1 cellular context compared by ENCODE assay signal in the genomic region with DNA sequence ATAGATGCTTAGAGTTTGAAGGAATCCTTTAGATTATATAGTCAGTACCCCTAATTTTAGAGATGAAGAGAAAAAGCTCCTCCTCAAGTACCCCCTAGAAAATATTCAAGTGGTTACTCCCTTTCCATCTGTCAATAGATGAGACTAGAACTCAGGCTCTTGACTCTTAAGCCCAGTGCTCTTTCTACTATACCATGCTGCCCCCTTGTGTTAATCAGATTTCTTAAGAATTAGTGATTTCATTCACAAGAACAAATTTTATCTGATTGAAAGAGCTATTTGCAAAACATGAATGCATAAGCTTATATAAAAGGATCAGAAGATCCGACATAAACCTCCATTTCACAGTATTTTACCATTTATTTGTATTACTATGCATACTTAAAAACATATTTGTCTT.
A peak's percentile ranks its signal among the peaks of the same experiment; 100 is the strongest.
TF ChIP-seq lines count a peak whose summit lies in the region.

No MANE protein-coding gene starts in this region.

TF ChIP-seq in HEK293, 187 proteins besides CTCF, POLR2A, EP300 and RAD21 (continued from another document):
- TF ChIP-seq REST (tag by site-specific recombination; IDR thresholded peaks at IDR 0.05) (no peak), ZNF140 (tag by site-specific recombination; IDR thresholded peaks at IDR 0.05) (no peak), ZBTB8A (tag by site-specific recombination; IDR thresholded peaks at IDR 0.05) (no peak), ZNF394 (tag by site-specific recombination; IDR thresholded peaks at IDR 0.05; ENCODE audit: borderline replicate concordance) (no peak), ZNF555 (tag by site-specific recombination; conservative IDR thresholded peaks at IDR 0.05) (no peak), ZNF223 (tag by site-specific recombination; IDR thresholded peaks at IDR 0.05) (no peak), ZBTB26 (tag by site-specific recombination; optimal IDR thresholded peaks at IDR 0.05) (no peak), ZNF549 (tag by site-specific recombination; IDR thresholded peaks at IDR 0.05) (no peak), ZNF776 (tag by site-specific recombination; IDR thresholded peaks at IDR 0.05; ENCODE audit: borderline replicate concordance) (no peak), ZNF48 (tag by site-specific recombination; IDR thresholded peaks at IDR 0.05) (no peak), ZNF660 (tag by site-specific recombination; IDR thresholded peaks at IDR 0.05) (peak; percentile 55)
- TF ChIP-seq, protein P1, sequence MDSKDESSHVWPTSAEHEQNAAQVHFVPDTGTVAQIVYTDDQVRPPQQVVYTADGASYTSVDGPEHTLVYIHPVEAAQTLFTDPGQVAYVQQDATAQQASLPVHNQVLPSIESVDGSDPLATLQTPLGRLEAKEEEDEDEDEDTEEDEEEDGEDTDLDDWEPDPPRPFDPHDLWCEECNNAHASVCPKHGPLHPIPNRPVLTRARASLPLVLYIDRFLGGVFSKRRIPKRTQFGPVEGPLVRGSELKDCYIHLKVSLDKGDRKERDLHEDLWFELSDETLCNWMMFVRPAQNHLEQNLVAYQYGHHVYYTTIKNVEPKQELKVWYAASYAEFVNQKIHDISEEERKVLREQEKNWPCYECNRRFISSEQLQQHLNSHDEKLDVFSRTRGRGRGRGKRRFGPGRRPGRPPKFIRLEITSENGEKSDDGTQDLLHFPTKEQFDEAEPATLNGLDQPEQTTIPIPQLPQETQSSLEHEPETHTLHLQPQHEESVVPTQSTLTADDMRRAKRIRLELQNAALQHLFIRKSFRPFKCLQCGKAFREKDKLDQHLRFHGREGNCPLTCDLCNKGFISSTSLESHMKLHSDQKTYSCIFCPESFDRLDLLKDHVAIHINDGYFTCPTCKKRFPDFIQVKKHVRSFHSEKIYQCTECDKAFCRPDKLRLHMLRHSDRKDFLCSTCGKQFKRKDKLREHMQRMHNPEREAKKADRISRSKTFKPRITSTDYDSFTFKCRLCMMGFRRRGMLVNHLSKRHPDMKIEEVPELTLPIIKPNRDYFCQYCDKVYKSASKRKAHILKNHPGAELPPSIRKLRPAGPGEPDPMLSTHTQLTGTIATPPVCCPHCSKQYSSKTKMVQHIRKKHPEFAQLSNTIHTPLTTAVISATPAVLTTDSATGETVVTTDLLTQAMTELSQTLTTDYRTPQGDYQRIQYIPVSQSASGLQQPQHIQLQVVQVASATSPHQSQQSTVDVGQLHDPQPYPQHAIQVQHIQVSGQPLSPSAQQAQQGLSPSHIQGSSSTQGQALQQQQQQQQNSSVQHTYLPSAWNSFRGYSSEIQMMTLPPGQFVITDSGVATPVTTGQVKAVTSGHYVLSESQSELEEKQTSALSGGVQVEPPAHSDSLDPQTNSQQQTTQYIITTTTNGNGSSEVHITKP (tag by site-specific recombination; IDR thresholded peaks at IDR 0.05) = peak; percentile 49
- TF ChIP-seq, protein P2, sequence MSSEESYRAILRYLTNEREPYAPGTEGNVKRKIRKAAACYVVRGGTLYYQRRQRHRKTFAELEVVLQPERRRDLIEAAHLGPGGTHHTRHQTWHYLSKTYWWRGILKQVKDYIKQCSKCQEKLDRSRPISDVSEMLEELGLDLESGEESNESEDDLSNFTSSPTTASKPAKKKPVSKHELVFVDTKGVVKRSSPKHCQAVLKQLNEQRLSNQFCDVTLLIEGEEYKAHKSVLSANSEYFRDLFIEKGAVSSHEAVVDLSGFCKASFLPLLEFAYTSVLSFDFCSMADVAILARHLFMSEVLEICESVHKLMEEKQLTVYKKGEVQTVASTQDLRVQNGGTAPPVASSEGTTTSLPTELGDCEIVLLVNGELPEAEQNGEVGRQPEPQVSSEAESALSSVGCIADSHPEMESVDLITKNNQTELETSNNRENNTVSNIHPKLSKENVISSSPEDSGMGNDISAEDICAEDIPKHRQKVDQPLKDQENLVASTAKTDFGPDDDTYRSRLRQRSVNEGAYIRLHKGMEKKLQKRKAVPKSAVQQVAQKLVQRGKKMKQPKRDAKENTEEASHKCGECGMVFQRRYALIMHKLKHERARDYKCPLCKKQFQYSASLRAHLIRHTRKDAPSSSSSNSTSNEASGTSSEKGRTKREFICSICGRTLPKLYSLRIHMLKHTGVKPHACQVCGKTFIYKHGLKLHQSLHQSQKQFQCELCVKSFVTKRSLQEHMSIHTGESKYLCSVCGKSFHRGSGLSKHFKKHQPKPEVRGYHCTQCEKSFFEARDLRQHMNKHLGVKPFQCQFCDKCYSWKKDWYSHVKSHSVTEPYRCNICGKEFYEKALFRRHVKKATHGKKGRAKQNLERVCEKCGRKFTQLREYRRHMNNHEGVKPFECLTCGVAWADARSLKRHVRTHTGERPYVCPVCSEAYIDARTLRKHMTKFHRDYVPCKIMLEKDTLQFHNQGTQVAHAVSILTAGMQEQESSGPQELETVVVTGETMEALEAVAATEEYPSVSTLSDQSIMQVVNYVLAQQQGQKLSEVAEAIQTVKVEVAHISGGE (tag by site-specific recombination; conservative IDR thresholded peaks at IDR 0.05; ENCODE audit: low read depth) = no peak
- TF ChIP-seq, protein P3, sequence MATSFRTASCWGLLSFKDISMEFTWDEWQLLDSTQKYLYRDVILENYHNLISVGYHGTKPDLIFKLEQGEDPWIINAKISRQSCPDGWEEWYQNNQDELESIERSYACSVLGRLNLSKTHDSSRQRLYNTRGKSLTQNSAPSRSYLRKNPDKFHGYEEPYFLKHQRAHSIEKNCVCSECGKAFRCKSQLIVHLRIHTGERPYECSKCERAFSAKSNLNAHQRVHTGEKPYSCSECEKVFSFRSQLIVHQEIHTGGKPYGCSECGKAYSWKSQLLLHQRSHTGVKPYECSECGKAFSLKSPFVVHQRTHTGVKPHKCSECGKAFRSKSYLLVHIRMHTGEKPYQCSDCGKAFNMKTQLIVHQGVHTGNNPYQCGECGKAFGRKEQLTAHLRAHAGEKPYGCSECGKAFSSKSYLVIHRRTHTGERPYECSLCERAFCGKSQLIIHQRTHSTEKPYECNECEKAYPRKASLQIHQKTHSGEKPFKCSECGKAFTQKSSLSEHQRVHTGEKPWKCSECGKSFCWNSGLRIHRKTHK (tag by site-specific recombination; IDR thresholded peaks at IDR 0.05) = no peak
